In genomic region chr7:42237162-42237821, GRCh38 we compare ENCODE assay signal across 8 cellular contexts. TPM values are rescaled to one million over a fixed set of nuclear protein-coding genes. Genes with fewer than 3 reads are reported as not detected.
DNase-seq lines count a peak whose midpoint lies in the region; ATAC-seq and TF ChIP-seq lines count a peak whose summit lies in the region.

Gene GLI3 (minus strand): TSS chr7:42237209. CDS start chr7:42223253, 13,956 bp downstream.

- POLR2A ChIA-PET in RWPE1 (lab: Yijun Ruan, JAX; ENCODE audit: low non-redundant PET) = no interaction called here

- ATAC-seq in GM18505 (IDR thresholded peaks at IDR 0.05; ENCODE audit: unreplicated experiment) (peak; percentile 64), HG03064 (IDR thresholded peaks at IDR 0.05; ENCODE audit: low read depth, unreplicated experiment) (peak; percentile 60), left colon (peak; percentile 54)

- CTCF ChIA-PET in RWPE1 (lab: Yijun Ruan, JAX) = interaction anchor here (0.7 kb wide), 2 partner anchors 145 to 179 kb away, joined by 3 read pairs; no protein-coding TSS in a partner anchor

- TF ChIP-seq CTCF in AG09319 (IDR thresholded peaks at IDR 0.05; ENCODE audit: low read depth, low read length) (peak; percentile 38), RWPE1 (conservative IDR thresholded peaks at IDR 0.05; ENCODE audit: low read depth) (peak; percentile 35; the same call in 1 of the 2 replicates)

- no peak for TF ChIP-seq POLR2A in GM18505 (IDR thresholded peaks at IDR 0.05; ENCODE audit: borderline replicate concordance, extremely low read depth, insufficient read depth, insufficient read length)

- intact Hi-C loops in left colon (cut with DNase I, micrococcal nuclease) = loop anchor here in 1 of 2 donors (10.0 kb wide), 1 partner anchor 262 kb away; no protein-coding TSS in a partner anchor

- DNase-seq in AG09319 (ENCODE audit: extremely low read depth, low read depth) (peak; percentile 81), RWPE1 (ENCODE audit: low spot score) (peak; percentile 97), dedifferentiated amniotic fluid mesenchymal stem cell (ENCODE audit: extremely low spot score) (peak; percentile 90), left colon (peak; percentile 59 to 82), NCI-H1092 treated with DMSO at 0.1 percent for 48 hours (lab: John Stamatoyannopoulos, UW) (no peak)
- peak; percentile 9 for DNase-seq in stimulated activated CD4-positive, alpha-beta T cell treated with anti-CD3 and anti-CD28 coated beads, Interleukin-2, amount 100 ng/mL, for 4 hours (ENCODE audit: low read depth)

- peak within 1 kb of the TSS; percentile 96 for H3K27ac ChIP-seq in RWPE1

RNA-seq across cellular contexts. Expression of gene GLI3, which starts in this region (rescaled TPM):
- total RNA-seq in left colon = 1 to 10 TPM; 2.2 to 8.2 TPM
